2 cellular contexts compared by ENCODE assay signal in the genomic region with DNA sequence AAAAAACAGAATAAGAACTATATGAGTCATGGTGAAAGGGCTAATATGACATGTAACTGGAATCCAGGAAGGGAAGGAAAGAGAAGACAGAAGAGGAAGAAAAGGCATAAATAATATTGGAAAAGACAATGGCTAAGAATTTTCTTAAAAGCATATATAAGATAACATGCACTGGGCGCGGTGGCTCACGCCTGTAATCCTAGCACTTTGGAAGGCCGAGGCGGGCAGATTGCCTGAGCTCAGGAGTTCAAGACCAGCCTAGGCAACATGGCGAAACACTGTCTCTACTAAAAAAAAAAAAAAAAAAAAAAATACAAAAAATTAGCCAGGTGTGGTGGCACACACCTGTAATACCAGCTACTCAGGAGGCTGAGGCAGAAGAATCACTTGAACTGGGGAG. TPM values are rescaled to one million over a fixed set of nuclear protein-coding genes. Genes with fewer than 3 reads are reported as not detected.
"Had no signal": no experiment of that assay in that cellular context is flagged by ENCODE, and none has a peak within 500 bp of the region (broad histone marks: within the 10 kb centered on the region; RNA-seq: fewer than 3 reads in every experiment).

No MANE protein-coding gene starts in this region.

RNA-seq across cellular contexts. Expression of gene UNC5A, which starts 54.8 kb away (rescaled TPM):
- total RNA-seq: mesothelial cell of epicardium had no signal
- polyA plus RNA-seq: keratinocyte had no signal
